Comparison of ENCODE assay signal across 31 cellular contexts in the genomic region with DNA sequence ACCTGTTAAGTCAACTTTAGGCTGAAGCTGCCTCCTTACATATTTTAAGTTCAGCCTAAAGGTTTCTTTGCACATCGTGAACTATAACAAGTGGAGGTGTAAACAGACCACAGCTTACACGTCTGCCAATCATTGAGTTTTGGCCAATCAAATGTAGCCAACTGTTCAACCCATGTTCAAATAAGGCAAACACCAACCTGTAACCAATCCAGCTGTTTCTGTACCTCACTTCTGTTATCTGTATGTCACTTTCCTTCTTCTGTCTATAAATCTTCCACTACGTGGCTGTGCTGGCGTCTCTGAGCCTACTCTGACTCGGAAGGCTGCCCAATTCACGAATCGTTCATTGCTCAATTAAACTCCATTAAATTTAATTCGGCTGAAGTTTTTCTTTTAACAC.
"Had no signal": no experiment of that assay in that cellular context is flagged by ENCODE, and none has a peak within 500 bp of the region (broad histone marks: within the 10 kb centered on the region; RNA-seq: fewer than 3 reads in every experiment).

No MANE protein-coding gene starts in this region.

- H3K9me3 ChIP-seq: ascending aorta, esophagus muscularis mucosa, gastrocnemius medialis, heart left ventricle had no signal

- ATAC-seq: activated naive CD4-positive, alpha-beta T cell treated with anti-CD3 and anti-CD28 coated beads, Interleukin-2, amount 50 U/mL, for 72 hours; foreskin keratinocyte; gastrocnemius medialis; heart left ventricle had no signal

- H3K4me1 ChIP-seq: ascending aorta, esophagus muscularis mucosa, foreskin keratinocyte, gastrocnemius medialis, heart left ventricle had no signal

- FAIRE-seq: bronchial epithelial cell had no signal

- H3K9me3 Mint-ChIP-seq: activated CD4-positive, alpha-beta memory T cell treated with anti-CD3 and anti-CD28 coated beads, Interleukin-2, amount 10 ng/mL, durations not matched to agents 7 days and 5 days; activated CD4-positive, alpha-beta T cell treated with anti-CD3 and anti-CD28 coated beads, Interleukin-2, amount 10 ng/mL, durations not matched to agents 7 days and 5 days; activated naive CD4-positive, alpha-beta T cell treated with anti-CD3 and anti-CD28 coated beads, Interleukin-2, amount 10 ng/mL, durations not matched to agents 7 days and 5 days; activated naive CD4-positive, alpha-beta T cell treated with anti-CD3 and anti-CD28 coated beads, Interleukin-2, amount 50 U/mL, for 72 hours; activated naive CD8-positive, alpha-beta T cell treated with anti-CD3 and anti-CD28 coated beads, Interleukin-2, amount 10 ng/mL, durations not matched to agents 7 days and 5 days; activated T-helper 1 cell treated with anti-CD3 and anti-CD28 coated beads, Interleukin-12 subunit alpha, Interleukin-12 subunit beta, Interleukin-2, Interleukin-4 antibody, amounts not matched to agents 30 ng/mL and 10 ng/mL and 1 ng/mL, durations not matched to agents 14 hours and 24 hours and 36 hours; central memory CD8-positive, alpha-beta T cell; dendritic cell treated with granulocyte-macrophage colony-stimulating factor and Interleukin-4, amounts not matched to agents 40 ng/mL and 50 ng/mL, for 4 days had no signal

- H3K4me1 Mint-ChIP-seq: activated CD4-positive, alpha-beta memory T cell treated with anti-CD3 and anti-CD28 coated beads, Interleukin-2, amount 10 ng/mL, durations not matched to agents 7 days and 5 days; activated CD4-positive, alpha-beta T cell treated with anti-CD3 and anti-CD28 coated beads, Interleukin-2, amount 10 ng/mL, durations not matched to agents 7 days and 5 days; activated naive CD4-positive, alpha-beta T cell treated with anti-CD3 and anti-CD28 coated beads, Interleukin-2, amount 10 ng/mL, durations not matched to agents 7 days and 5 days; activated naive CD8-positive, alpha-beta T cell treated with anti-CD3 and anti-CD28 coated beads, Interleukin-2, amount 10 ng/mL, durations not matched to agents 7 days and 5 days; central memory CD8-positive, alpha-beta T cell had no signal

- H3K27me3 Mint-ChIP-seq: activated CD4-positive, alpha-beta memory T cell treated with anti-CD3 and anti-CD28 coated beads, Interleukin-2, amount 10 ng/mL, durations not matched to agents 7 days and 5 days; activated CD4-positive, alpha-beta T cell treated with anti-CD3 and anti-CD28 coated beads, Interleukin-2, amount 10 ng/mL, durations not matched to agents 7 days and 5 days; activated naive CD4-positive, alpha-beta T cell treated with anti-CD3 and anti-CD28 coated beads, Interleukin-2, amount 10 ng/mL, durations not matched to agents 7 days and 5 days; activated naive CD8-positive, alpha-beta T cell treated with anti-CD3 and anti-CD28 coated beads, Interleukin-2, amount 10 ng/mL, durations not matched to agents 7 days and 5 days; central memory CD8-positive, alpha-beta T cell; dendritic cell treated with granulocyte-macrophage colony-stimulating factor and Interleukin-4, amounts not matched to agents 40 ng/mL and 50 ng/mL, for 4 days had no signal

- H3K36me3 ChIP-seq: ascending aorta, brain microvascular endothelial cell had no signal

- H3K27me3 ChIP-seq: ascending aorta, brain microvascular endothelial cell, dorsolateral prefrontal cortex, esophagus muscularis mucosa, foreskin keratinocyte, gastrocnemius medialis, heart left ventricle had no signal

- H3K27ac Mint-ChIP-seq: activated CD4-positive, alpha-beta memory T cell treated with anti-CD3 and anti-CD28 coated beads, Interleukin-2, amount 10 ng/mL, durations not matched to agents 7 days and 5 days; activated CD4-positive, alpha-beta T cell treated with anti-CD3 and anti-CD28 coated beads, Interleukin-2, amount 10 ng/mL, durations not matched to agents 7 days and 5 days; activated naive CD4-positive, alpha-beta T cell treated with anti-CD3 and anti-CD28 coated beads, Interleukin-2, amount 10 ng/mL, durations not matched to agents 7 days and 5 days; activated naive CD4-positive, alpha-beta T cell treated with anti-CD3 and anti-CD28 coated beads, Interleukin-2, amount 50 U/mL, for 72 hours; activated naive CD8-positive, alpha-beta T cell treated with anti-CD3 and anti-CD28 coated beads, Interleukin-2, amount 10 ng/mL, durations not matched to agents 7 days and 5 days; activated T-helper 1 cell treated with anti-CD3 and anti-CD28 coated beads, Interleukin-12 subunit alpha, Interleukin-12 subunit beta, Interleukin-2, Interleukin-4 antibody, amounts not matched to agents 30 ng/mL and 10 ng/mL and 1 ng/mL, durations not matched to agents 14 hours and 24 hours and 36 hours; dendritic cell treated with granulocyte-macrophage colony-stimulating factor and Interleukin-4, amounts not matched to agents 40 ng/mL and 50 ng/mL, for 4 days had no signal

- H3K4me3 Mint-ChIP-seq: activated CD4-positive, alpha-beta memory T cell treated with anti-CD3 and anti-CD28 coated beads, Interleukin-2, amount 10 ng/mL, durations not matched to agents 7 days and 5 days; activated CD4-positive, alpha-beta T cell treated with anti-CD3 and anti-CD28 coated beads, Interleukin-2, amount 10 ng/mL, durations not matched to agents 7 days and 5 days; activated naive CD4-positive, alpha-beta T cell treated with anti-CD3 and anti-CD28 coated beads, Interleukin-2, amount 10 ng/mL, durations not matched to agents 7 days and 5 days; activated naive CD8-positive, alpha-beta T cell treated with anti-CD3 and anti-CD28 coated beads, Interleukin-2, amount 10 ng/mL, durations not matched to agents 7 days and 5 days; activated T-helper 1 cell treated with anti-CD3 and anti-CD28 coated beads, Interleukin-12 subunit alpha, Interleukin-12 subunit beta, Interleukin-2, Interleukin-4 antibody, amounts not matched to agents 30 ng/mL and 10 ng/mL and 1 ng/mL, durations not matched to agents 14 hours and 24 hours and 36 hours; central memory CD8-positive, alpha-beta T cell; dendritic cell treated with granulocyte-macrophage colony-stimulating factor and Interleukin-4, amounts not matched to agents 40 ng/mL and 50 ng/mL, for 4 days had no signal

- DNase-seq: activated CD4-positive, alpha-beta memory T cell treated with anti-CD3 and anti-CD28 coated beads, Interleukin-2, amount 10 ng/mL, durations not matched to agents 7 days and 5 days; activated CD4-positive, alpha-beta T cell treated with anti-CD3 and anti-CD28 coated beads for 4 hours; activated CD4-positive, alpha-beta T cell treated with anti-CD3 and anti-CD28 coated beads, Interleukin-2, amount 10 ng/mL, durations not matched to agents 7 days and 5 days; activated CD4-positive, alpha-beta T cell treated with anti-CD3 and anti-CD28 coated beads, Interleukin-2, amount 50 U/mL, for 4 hours; activated CD4-positive, CD25-positive, alpha-beta regulatory T cell; activated CD4-positive, CD25-positive, alpha-beta regulatory T cell treated with anti-CD3 and anti-CD28 coated beads, Interleukin-2, amount 50 U/mL, for 72 hours; activated CD8-positive, alpha-beta memory T cell treated with anti-CD3 and anti-CD28 coated beads for 24 hours; activated CD8-positive, alpha-beta memory T cell treated with anti-CD3 and anti-CD28 coated beads, Interleukin-2, amount 50 U/mL, for 4 hours; activated gamma-delta T cell; activated naive CD4-positive, alpha-beta T cell; activated naive CD4-positive, alpha-beta T cell treated with anti-CD3 and anti-CD28 coated beads, Interleukin-2, amount 10 ng/mL, durations not matched to agents 7 days and 5 days; activated naive CD8-positive, alpha-beta T cell treated with anti-CD3 and anti-CD28 coated beads, Interleukin-2, amount 10 ng/mL, durations not matched to agents 7 days and 5 days; activated T-cell treated with anti-CD3 and anti-CD28 coated beads, Interleukin-2, amount 50 U/mL, for 1 hour; activated T-cell treated with anti-CD3 and anti-CD28 coated beads, Interleukin-2, amount 50 U/mL, for 48 hours; brain microvascular endothelial cell; dorsolateral prefrontal cortex; effector memory CD4-positive, alpha-beta T cell; erythroblast; foreskin keratinocyte; gastrocnemius medialis; glutamatergic neuron; heart left ventricle; T-helper 2 cell had no signal

- H3K27ac ChIP-seq: ascending aorta, brain microvascular endothelial cell, coronary artery, dorsolateral prefrontal cortex, esophagus muscularis mucosa, foreskin keratinocyte, gastrocnemius medialis, heart left ventricle had no signal

- H3K4me3 ChIP-seq: ascending aorta, coronary artery, dorsolateral prefrontal cortex, esophagus muscularis mucosa, gastrocnemius medialis, heart left ventricle had no signal
